19 cellular contexts compared by ENCODE assay signal in genomic region chr19:17086129-17086528, GRCh38. TPM values are rescaled to one million over a fixed set of nuclear protein-coding genes. Genes with fewer than 3 reads are reported as not detected.
DNase-seq lines count a peak whose midpoint lies in the region; ATAC-seq, FAIRE-seq and TF ChIP-seq lines count a peak whose summit lies in the region.
"Had no signal": no experiment of that assay in that cellular context is flagged by ENCODE, and none has a peak within 500 bp of the region (broad histone marks: within the 10 kb centered on the region; RNA-seq: fewer than 3 reads in every experiment).

No MANE protein-coding gene starts in this region.

- peaks cover 13% of the 10 kb centered on the region for H3K27me3 Mint-ChIP-seq in glutamatergic neuron (ENCODE audit: unreplicated experiment)
- H3K27me3 Mint-ChIP-seq: activated naive CD8-positive, alpha-beta T cell had no signal

- H4K20me1 ChIP-seq in GM12878 (ENCODE audit: control insufficient read depth, insufficient read depth) = peaks cover 17% of the 10 kb centered on the region

- no peaks in the 10 kb centered on the region for H3K36me3 Mint-ChIP-seq in glutamatergic neuron (ENCODE audit: unreplicated experiment)

- H3K36me3 ChIP-seq in GM12878 (ENCODE audit: control insufficient read depth in 2 of 2, insufficient read depth in 2 of 2, low read length in 1 of 2) (peaks cover 13 to 21% of the 10 kb centered on the region in 2 experiments; a peak in 3 of 4 replicates), trophoblast cell (ENCODE audit: control insufficient read depth in 1 of 2, insufficient read depth in 2 of 2, low read length in 2 of 2) (peaks cover 16% of the 10 kb centered on the region in 2 experiments), tibial nerve (peaks cover 0 to 6% (median 0%) of the 10 kb centered on the region in 3 donors), stomach (peaks cover 0 to 23% (median 14%) of the 10 kb centered on the region in 4 donors)

- H3K4me1 ChIP-seq in GM12878 (ENCODE audit: control insufficient read depth, insufficient read depth, low read length) (peaks cover 35% of the 10 kb centered on the region), trophoblast cell (ENCODE audit: control insufficient read depth in 1 of 2, insufficient read depth in 2 of 2, low read length in 2 of 2) (peaks cover 13 to 28% of the 10 kb centered on the region in 2 experiments), tibial nerve (peaks cover 0 to 84% (median 44%) of the 10 kb centered on the region in 4 donors), stomach (peaks cover 9 to 76% (median 41%) of the 10 kb centered on the region in 4 donors)

- no TSS peak for BruUV-seq in GM12878 (replicated peaks; lab: Mats Ljungman, UMichigan)

- H3K79me2 ChIP-seq in GM12878 (ENCODE audit: control insufficient read depth, insufficient read depth, low read length) = peaks cover 93% of the 10 kb centered on the region
- peaks cover 28% of the 10 kb centered on the region for H3K79me2 ChIP-seq in trophoblast cell (ENCODE audit: control insufficient read depth, insufficient read depth, low read length, poor library complexity)

- no peak for TF ChIP-seq RAD21 in GM12878 (IDR thresholded peaks at IDR 0.05; ENCODE audit: insufficient read depth, low read depth, low read length)

- H3K27me3 ChIP-seq in GM12878 (replicated peaks in 1 of 2; ENCODE audit: control insufficient read depth in 2 of 2, insufficient read depth in 2 of 2, low read length in 1 of 2) = no peaks in the 10 kb centered on the region
- no peaks in the 10 kb centered on the region for H3K27me3 ChIP-seq in trophoblast cell (ENCODE audit: insufficient read depth, low read length)
- no peaks in the 10 kb centered on the region for H3K27me3 ChIP-seq in tibial nerve
- H3K27me3 ChIP-seq in stomach = no peaks in the 10 kb centered on the region
- H3K27me3 ChIP-seq: suprapubic skin had no signal

- SMC1A ChIA-PET in GM12878 (lab: Charles Lee; ENCODE audit: uncharacterized antibody, unreplicated experiment) = interaction anchor here (11.7 kb wide), 1 partner anchor 39 kb away, joined by 88 read pairs; no protein-coding TSS in a partner anchor

- no peak overlapping the region for H4K12ac ChIP-seq in trophoblast cell (ENCODE audit: low read depth, low read length)

- H3K9me3 ChIP-seq in GM12878 (replicated peaks; ENCODE audit: control insufficient read depth, insufficient read depth, low read length) (no peaks in the 10 kb centered on the region), trophoblast cell (ENCODE audit: insufficient read depth, low read depth, low read length) (no peaks in the 10 kb centered on the region), tibial nerve (no peaks in the 10 kb centered on the region), stomach (no peaks in the 10 kb centered on the region)
- H3K9me3 ChIP-seq: suprapubic skin had no signal

- H2BK12ac ChIP-seq in trophoblast cell (ENCODE audit: low read length) = no peak overlapping the region

- H3K4me1 Mint-ChIP-seq in glutamatergic neuron (ENCODE audit: low read depth, unreplicated experiment) = peaks cover 41% of the 10 kb centered on the region

- ATAC-seq in GM12878 = no peak

- no peak overlapping the region for H3K27ac ChIP-seq in GM12878 (ENCODE audit: control insufficient read depth, insufficient read depth)
- no peak overlapping the region for H3K27ac ChIP-seq in trophoblast cell (ENCODE audit: low read depth, low read length)
- peak overlapping the region; percentile 55 to 87 (median 76) for H3K27ac ChIP-seq in tibial nerve
- H3K27ac ChIP-seq in stomach = peak overlapping the region in 1 of 5 donors; percentile 2
- H3K27ac ChIP-seq: suprapubic skin had no signal

- TF ChIP-seq POLR2A in GM12878 (IDR thresholded peaks at IDR 0.05; ENCODE audit: low read depth, low read length) (no peak), tibial nerve (IDR thresholded peaks at IDR 0.05) (no peak), stomach (IDR thresholded peaks at IDR 0.05) (no peak)

- H3K14ac ChIP-seq in trophoblast cell (ENCODE audit: low read length) = no peak overlapping the region

- H3K18ac ChIP-seq in trophoblast cell (ENCODE audit: low read length) = peak overlapping the region; percentile 33

- POLR2A ChIA-PET in GM12878 (lab: Charles Lee) = interaction anchor here (0.6 to 0.9 kb wide), 2 partner anchors 39 to 101 kb away, joined by 3 read pairs; no protein-coding TSS in a partner anchor

- no peak for DNase-seq in GM12878 (ENCODE audit: low read depth, low spot score)
- DNase-seq in glutamatergic neuron = no peak
- no peak for DNase-seq in trophoblast cell
- no peak for DNase-seq in tibial nerve (ENCODE audit: low spot score in 2 of 2)
- no peak for DNase-seq in activated naive CD4-positive, alpha-beta T cell (lab: John Stamatoyannopoulos, UW)
- DNase-seq in stomach = no peak
- no peak for DNase-seq in NCI-H524 treated with DMSO at 0.1 percent for 48 hours (lab: John Stamatoyannopoulos, UW)
- DNase-seq: activated CD4-positive, CD25-positive, alpha-beta regulatory T cell treated with anti-CD3 and anti-CD28 coated beads, Interleukin-2, amount 50 U/mL, for 72 hours; DMS79; left cardiac atrium; MM.1S; NCI-H146; retina; stimulated activated CD8-positive, alpha-beta memory T cell treated with anti-CD3 and anti-CD28 coated beads, Interleukin-4, amount 100 ng/mL, for 48 hours had no signal

- RAD21 ChIA-PET in GM12878 (lab: Charles Lee; ENCODE audit: unreplicated experiment) = no interaction called here

- no peaks in the 10 kb centered on the region for H3K79me1 ChIP-seq in trophoblast cell (ENCODE audit: low read length)

- intact Hi-C loops in GM12878 (cut with micrococcal nuclease; ENCODE audit: unreplicated experiment) = no loop called here
- intact Hi-C loops in stomach (cut with DNase I; ENCODE audit: low total_unique reads) = no loop called here

- H3K27ac Mint-ChIP-seq in glutamatergic neuron (ENCODE audit: unreplicated experiment) = peak overlapping the region; percentile 85
- H3K27ac Mint-ChIP-seq: activated naive CD8-positive, alpha-beta T cell; nephron had no signal

- no peak overlapping the region for H2BK5ac ChIP-seq in trophoblast cell (ENCODE audit: low read depth, low read length, poor library complexity)

- H3K4me3 ChIP-seq in GM12878 = no peak overlapping the region
- H3K4me3 ChIP-seq in trophoblast cell (ENCODE audit: low read depth, low read length) = no peak overlapping the region
- H3K4me3 ChIP-seq in tibial nerve = peak overlapping the region in 1 of 4 donors; percentile 31
- H3K4me3 ChIP-seq in stomach = no peak overlapping the region
- H3K4me3 ChIP-seq: suprapubic skin had no signal

- WGBS in GM12878 (ENCODE audit: insufficient coverage, insufficient replicate concordance, low lambda C conversion rate, missing lambda C conversion rate) = 96% methylated on average over 14 of the region's 14 CpGs
- WGBS in trophoblast cell (ENCODE audit: extremely low coverage, insufficient coverage, insufficient read length) = no CpG with 5 or more reads among the region's 14 CpGs
- 50 to 55% methylated on average over 14 of the region's 14 CpGs for WGBS in tibial nerve, 2 donors
- 84 to 90% (median 86%) methylated on average over 13 to 14 of the region's 14 CpGs for WGBS in stomach, 5 donors

- H3K9ac ChIP-seq in GM12878 (ENCODE audit: control insufficient read depth, insufficient read depth, low read length) (no peak overlapping the region), trophoblast cell (ENCODE audit: low read length) (no peak overlapping the region)

- in situ Hi-C loops in GM12878 (cut with MboI) = no loop called here

- H2BK120ac ChIP-seq in trophoblast cell (ENCODE audit: insufficient read depth, low read length, poor library complexity) = no peak overlapping the region

- no peak overlapping the region for H3K4me2 ChIP-seq in GM12878 (ENCODE audit: control insufficient read depth, insufficient read depth)
- H3K4me2 ChIP-seq in trophoblast cell (ENCODE audit: low read length) = no peak overlapping the region

- no peak overlapping the region for H3K4me3 Mint-ChIP-seq in glutamatergic neuron (ENCODE audit: unreplicated experiment)
- H3K4me3 Mint-ChIP-seq: activated naive CD8-positive, alpha-beta T cell; nephron had no signal

- TF ChIP-seq EP300 in GM12878 (IDR thresholded peaks at IDR 0.05; ENCODE audit: borderline replicate concordance in 1 of 2, control insufficient read depth in 1 of 2, low read depth in 2 of 2, low read length in 2 of 2) = no peak
- TF ChIP-seq EP300 in tibial nerve (IDR thresholded peaks at IDR 0.05) = peak in 1 of 2 donors; percentile 61
- no peak for TF ChIP-seq EP300 in stomach (IDR thresholded peaks at IDR 0.05)

- H4K8ac ChIP-seq in trophoblast cell (ENCODE audit: low read depth, low read length) = no peak overlapping the region

- no peak overlapping the region for H2AK5ac ChIP-seq in trophoblast cell (ENCODE audit: low read length)

- TF ChIP-seq CTCF in GM12878 (IDR thresholded peaks at IDR 0.05 in 2 of 3, conservative IDR thresholded peaks at IDR 0.05 in 1 of 3; ENCODE audit: control insufficient read depth in 2 of 3, extremely low read depth in 1 of 3, insufficient read depth in 1 of 3, low read depth in 3 of 3, low read length in 3 of 3) (no peak), glutamatergic neuron (IDR thresholded peaks at IDR 0.05; ENCODE audit: partially characterized antibody, unreplicated experiment) (no peak), tibial nerve (IDR thresholded peaks at IDR 0.05) (no peak), stomach (IDR thresholded peaks at IDR 0.05) (no peak)

- no peak overlapping the region for H4K91ac ChIP-seq in trophoblast cell (ENCODE audit: low read depth, low read length)

- H3K4ac ChIP-seq in trophoblast cell (ENCODE audit: low read depth, low read length) = peak overlapping the region; percentile 69

- H2AFZ ChIP-seq in GM12878 (ENCODE audit: control insufficient read depth, low read depth, low read length) (no peak overlapping the region), trophoblast cell (ENCODE audit: insufficient read depth, low read length, poor library complexity) (no peak overlapping the region)

- H3K23ac ChIP-seq in trophoblast cell (ENCODE audit: low read length) = no peak overlapping the region

- CTCF ChIA-PET in GM12878 (lab: Yijun Ruan, JAX) = interaction anchor here (0.8 kb wide), 1 partner anchor 18 kb away, joined by 3 read pairs; no protein-coding TSS in a partner anchor

- no peak for FAIRE-seq in GM12878 (lab: Jason Lieb, UNC)
- FAIRE-seq: GM12891, H1 had no signal

- peaks cover 10% of the 10 kb centered on the region for H3K9me3 Mint-ChIP-seq in glutamatergic neuron (ENCODE audit: unreplicated experiment)
- H3K9me3 Mint-ChIP-seq: nephron had no signal

RNA-seq across cellular contexts. Expression of gene MYO9B, which starts 10.6 kb away (rescaled TPM):
- 555 and 589 TPM in 2 replicates for total RNA-seq in GM12878 (2013; cell fraction: nucleolus; rRNA removed)
- total RNA-seq in GM12878 (2014; rRNA removed) = 66.4 and 77.3 TPM in 2 replicates
- 38.1 and 42.6 TPM in 2 replicates for total RNA-seq in GM12878 (2014; rRNA removed; fragmentation: Illumina TruSeq; extraction: Trizol)
- total RNA-seq in GM12878 (2021) = 157 and 165 TPM in 2 replicates
- 65.2 TPM for polyA plus RNA-seq in GM12878 (2011; ENCODE audit: low read depth)
- polyA plus RNA-seq in GM12878 (2011; rRNA removed) = 26.7 and 48.9 TPM in 2 replicates
- polyA plus RNA-seq in GM12878 (2011; cell fraction: cytosol; rRNA removed) = 49.6 and 58.1 TPM in 2 replicates
- 452 and 507 TPM in 2 replicates for polyA plus RNA-seq in GM12878 (2011; cell fraction: nucleus; rRNA removed)
- polyA plus RNA-seq in GM12878 (2012) = 174 and 191 TPM in 2 replicates
- polyA plus RNA-seq in GM12878 (2014; fragmentation: Illumina TruSeq; extraction: Trizol) = 26.8 and 57.9 TPM in 2 replicates
- 10 to 100 TPM in 1 of 2 experiments, 1 to 10 TPM in 1; 5.4 to 11.1 TPM for polyA plus RNA-seq in GM12878 (2014; fragmentation: Nextera tagmentation; extraction: Ambion mirVana)
- polyA plus RNA-seq in GM12878 (2014; rRNA removed) = 87.6 and 105 TPM in 2 replicates
- 10 to 100 TPM; 25.4 to 32.8 TPM for polyA plus RNA-seq in GM12878 (2016; fragmentation: Nextera tagmentation; extraction: Ambion mirVana)
- 93.1 and 119 TPM in 2 replicates for polyA minus RNA-seq in GM12878 (2011; rRNA and poly(A)+ RNA removed)
- polyA minus RNA-seq in GM12878 (2011; cell fraction: cytosol; rRNA and poly(A)+ RNA removed) = 59.6 and 66.5 TPM in 2 replicates
- 106 and 154 TPM in 2 replicates for polyA minus RNA-seq in GM12878 (2011; cell fraction: nucleus; rRNA and poly(A)+ RNA removed)
- 237 TPM for total RNA-seq in glutamatergic neuron (ENCODE audit: unreplicated experiment)
- 64.1 and 65.1 TPM in 2 replicates for polyA plus RNA-seq in trophoblast cell (2013)
- 100 to 1,000 TPM in 3 of 4 donors, 10 to 100 TPM in 1; 61.7 to 201 (median 115) TPM for total RNA-seq in tibial nerve
- 100 to 1,000 TPM in 3 of 5 donors, 10 to 100 TPM in 2; 43.0 to 265 (median 156) TPM for total RNA-seq in stomach
- 10 to 100 TPM; 30.2 to 35.6 (median 30.6) TPM for polyA plus RNA-seq in stomach

RNA-seq across cellular contexts. Expression of gene HAUS8, which starts 10.9 kb away (rescaled TPM):
- total RNA-seq in GM12878 (2013; cell fraction: nucleolus; rRNA removed) = 14.2 and 16.9 TPM in 2 replicates
- total RNA-seq in GM12878 (2014; rRNA removed) = 15.4 and 22.7 TPM in 2 replicates
- total RNA-seq in GM12878 (2014; rRNA removed; fragmentation: Illumina TruSeq; extraction: Trizol) = 22.8 and 24.0 TPM in 2 replicates
- total RNA-seq in GM12878 (2021) = 32.0 and 36.8 TPM in 2 replicates
- 14.4 TPM for polyA plus RNA-seq in GM12878 (2011; ENCODE audit: low read depth)
- 21.3 and 24.6 TPM in 2 replicates for polyA plus RNA-seq in GM12878 (2011; rRNA removed)
- 24.9 and 27.7 TPM in 2 replicates for polyA plus RNA-seq in GM12878 (2011; cell fraction: cytosol; rRNA removed)
- 31.7 and 32.0 TPM in 2 replicates for polyA plus RNA-seq in GM12878 (2011; cell fraction: nucleus; rRNA removed)
- 16.4 and 17.9 TPM in 2 replicates for polyA plus RNA-seq in GM12878 (2012)
- 33.1 and 37.2 TPM in 2 replicates for polyA plus RNA-seq in GM12878 (2014; fragmentation: Illumina TruSeq; extraction: Trizol)
- 10 to 100 TPM; 24.2 to 35.7 TPM for polyA plus RNA-seq in GM12878 (2014; fragmentation: Nextera tagmentation; extraction: Ambion mirVana)
- polyA plus RNA-seq in GM12878 (2014; rRNA removed) = 34.6 and 37.4 TPM in 2 replicates
- polyA plus RNA-seq in GM12878 (2016; fragmentation: Nextera tagmentation; extraction: Ambion mirVana) = 10 to 100 TPM; 43.0 to 43.9 TPM
- 10.3 and 10.8 TPM in 2 replicates for polyA minus RNA-seq in GM12878 (2011; rRNA and poly(A)+ RNA removed)
- 3.7 and 8.1 TPM in 2 replicates for polyA minus RNA-seq in GM12878 (2011; cell fraction: cytosol; rRNA and poly(A)+ RNA removed)
- 5.4 and 11.7 TPM in 2 replicates for polyA minus RNA-seq in GM12878 (2011; cell fraction: nucleus; rRNA and poly(A)+ RNA removed)
- total RNA-seq in glutamatergic neuron (ENCODE audit: unreplicated experiment) = 9.1 TPM
- 31.7 and 32.6 TPM in 2 replicates for polyA plus RNA-seq in trophoblast cell (2013)
- total RNA-seq in tibial nerve = 10 to 100 TPM in 1 of 4 donors, 1 to 10 TPM in 3; 2.6 to 11.6 (median 4.3) TPM
- total RNA-seq in stomach = 10 to 100 TPM in 1 of 5 donors, 1 to 10 TPM in 3, under 1 TPM in 1; 0.45 to 27.2 (median 8.3) TPM
- polyA plus RNA-seq in stomach = 10 to 100 TPM in 1 of 3 donors, 1 to 10 TPM in 2; 9.2 to 11.9 (median 9.4) TPM

RNA-seq across cellular contexts. Expression of gene CPAMD8, which starts 59.5 kb away (rescaled TPM):
- total RNA-seq in GM12878 (2013; cell fraction: nucleolus; rRNA removed) = 0.79 and 1.2 TPM in 2 replicates
- total RNA-seq in GM12878 (2014; rRNA removed) (0.40 and 0.54 TPM in 2 replicates), GM12878 (2014; rRNA removed; fragmentation: Illumina TruSeq; extraction: Trizol) (0.14 TPM in 1 of 2 replicates, not detected in the other), GM12878 (2021) (0.13 and 0.97 TPM in 2 replicates), glutamatergic neuron (ENCODE audit: unreplicated experiment) (15.4 TPM), tibial nerve (10 to 100 TPM in 3 of 4 donors, 1 to 10 TPM in 1; 9.8 to 26.3 (median 14.4) TPM), stomach (100 to 1,000 TPM in 1 of 5 donors, 10 to 100 TPM in 3, under 1 TPM in 1; 0.43 to 221 (median 13.2) TPM)
- 0.29 TPM for polyA plus RNA-seq in GM12878 (2011; ENCODE audit: low read depth)
- polyA plus RNA-seq in GM12878 (2011; rRNA removed) (0.16 and 0.24 TPM in 2 replicates), GM12878 (2014; fragmentation: Illumina TruSeq; extraction: Trizol) (0.05 and 0.12 TPM in 2 replicates), GM12878 (2014; fragmentation: Nextera tagmentation; extraction: Ambion mirVana) (not detected), GM12878 (2014; rRNA removed) (0.83 and 1.1 TPM in 2 replicates), GM12878 (2016; fragmentation: Nextera tagmentation; extraction: Ambion mirVana) (under 1 TPM; 0.21 to 0.25 TPM), stomach (1 to 10 TPM; 2.1 to 6.6 (median 2.3) TPM)
- 0.25 and 0.40 TPM in 2 replicates for polyA plus RNA-seq in GM12878 (2011; cell fraction: cytosol; rRNA removed)
- 0.88 and 0.89 TPM in 2 replicates for polyA plus RNA-seq in GM12878 (2011; cell fraction: nucleus; rRNA removed)
- 0.45 and 0.90 TPM in 2 replicates for polyA plus RNA-seq in GM12878 (2012)
- 0.22 and 0.26 TPM in 2 replicates for polyA minus RNA-seq in GM12878 (2011; rRNA and poly(A)+ RNA removed)
- not detected in 2 replicates for polyA minus RNA-seq in GM12878 (2011; cell fraction: cytosol; rRNA and poly(A)+ RNA removed)
- 0.57 and 0.73 TPM in 2 replicates for polyA minus RNA-seq in GM12878 (2011; cell fraction: nucleus; rRNA and poly(A)+ RNA removed)
- 4.6 and 4.8 TPM in 2 replicates for polyA plus RNA-seq in trophoblast cell (2013)

Comparison
In these comparisons a context has a peak if more than half of its experiments do, and no peak if none do; other contexts are left out.
1. H3K27ac ChIP-seq: peak in tibial nerve (4 of 4); none in GM12878 (single experiment) and trophoblast cell (single experiment).